Comparison of ENCODE assay signal across 26 cellular contexts in genomic region chr1:8329858-8330257, GRCh38. TPM values are rescaled to one million over a fixed set of nuclear protein-coding genes. Genes with fewer than 3 reads are reported as not detected.
"Had no signal": no experiment of that assay in that cellular context is flagged by ENCODE, and none has a peak within 500 bp of the region (broad histone marks: within the 10 kb centered on the region; RNA-seq: fewer than 3 reads in every experiment).

No MANE protein-coding gene starts in this region.

- H3K27me3 ChIP-seq: MG63 had no signal

- H3K4me1 Mint-ChIP-seq: activated CD4-positive, alpha-beta T cell treated with anti-CD3 and anti-CD28 coated beads, Interleukin-2, amount 10 ng/mL, durations not matched to agents 7 days and 5 days; activated naive CD8-positive, alpha-beta T cell treated with anti-CD3 and anti-CD28 coated beads, Interleukin-2, amount 50 U/mL, for 24 hours; brain had no signal

- H3K4me3 Mint-ChIP-seq: activated CD4-positive, alpha-beta memory T cell treated with anti-CD3 and anti-CD28 coated beads for 36 hours; activated CD4-positive, alpha-beta T cell treated with anti-CD3 and anti-CD28 coated beads, Interleukin-2, amount 10 ng/mL, durations not matched to agents 7 days and 5 days; activated naive CD8-positive, alpha-beta T cell treated with anti-CD3 and anti-CD28 coated beads, Interleukin-2, amount 50 U/mL, for 24 hours; activated T-cell treated with anti-CD3 and anti-CD28 coated beads, Interleukin-2, amount 50 U/mL, for 4 hours; brain had no signal

- H3K9me3 ChIP-seq: MG63 had no signal

- DNase-seq: activated CD4-positive, alpha-beta memory T cell treated with anti-CD3 and anti-CD28 coated beads for 36 hours; activated CD4-positive, alpha-beta T cell treated with anti-CD3 and anti-CD28 coated beads, Interleukin-2, amount 10 ng/mL, durations not matched to agents 7 days and 5 days; activated CD4-positive, CD25-positive, alpha-beta regulatory T cell; activated CD8-positive, alpha-beta memory T cell treated with anti-CD3 and anti-CD28 coated beads for 24 hours; activated effector memory CD4-positive, alpha-beta T cell treated with anti-CD3 and anti-CD28 coated beads, Interleukin-2, amount 50 U/mL, for 16 hours; activated naive CD4-positive, alpha-beta T cell treated with Interleukin-2 at 50 U/mL for 16 hours; activated naive CD8-positive, alpha-beta T cell treated with anti-CD3 and anti-CD28 coated beads, Interleukin-2, amount 50 U/mL, for 24 hours; activated T-cell treated with anti-CD3 and anti-CD28 coated beads, Interleukin-2, amount 50 U/mL, for 4 hours; amniotic stem cell; KG1; MV-4-11; NCI-H1105; NCI-H1436; NCI-H1694 treated with DMSO at 0.1 percent for 48 hours; NCI-H2029 treated with DMSO at 0.1 percent for 48 hours; NCI-H345; NCI-H510A; NCI-H526 treated with DMSO at 0.1 percent for 48 hours; NCI-H82; T-helper 1 cell had no signal

- H3K36me3 Mint-ChIP-seq: activated CD4-positive, alpha-beta memory T cell treated with anti-CD3 and anti-CD28 coated beads for 36 hours; activated naive CD4-positive, alpha-beta T cell treated with anti-CD3 and anti-CD28 coated beads, Interleukin-2, amount 50 U/mL, for 72 hours had no signal

- H3K36me3 ChIP-seq: MG63 had no signal

- H3K4me3 ChIP-seq: MG63, SK-N-MC had no signal

- H3K9me3 Mint-ChIP-seq: activated CD4-positive, alpha-beta memory T cell treated with anti-CD3 and anti-CD28 coated beads for 36 hours; activated CD4-positive, alpha-beta T cell treated with anti-CD3 and anti-CD28 coated beads, Interleukin-2, amount 10 ng/mL, durations not matched to agents 7 days and 5 days; activated naive CD4-positive, alpha-beta T cell treated with anti-CD3 and anti-CD28 coated beads, Interleukin-2, amount 50 U/mL, for 72 hours; activated naive CD8-positive, alpha-beta T cell treated with anti-CD3 and anti-CD28 coated beads, Interleukin-2, amount 50 U/mL, for 24 hours; activated T-cell treated with anti-CD3 and anti-CD28 coated beads, Interleukin-2, amount 50 U/mL, for 4 hours; brain had no signal

- H3K27ac ChIP-seq: SK-N-MC, VCaP had no signal

- H3K27ac Mint-ChIP-seq: activated CD4-positive, alpha-beta memory T cell treated with anti-CD3 and anti-CD28 coated beads for 36 hours; activated CD4-positive, alpha-beta T cell treated with anti-CD3 and anti-CD28 coated beads, Interleukin-2, amount 10 ng/mL, durations not matched to agents 7 days and 5 days; activated naive CD8-positive, alpha-beta T cell treated with anti-CD3 and anti-CD28 coated beads, Interleukin-2, amount 50 U/mL, for 24 hours; brain had no signal

- H3K27me3 Mint-ChIP-seq: activated CD4-positive, alpha-beta memory T cell treated with anti-CD3 and anti-CD28 coated beads for 36 hours; activated CD4-positive, alpha-beta T cell treated with anti-CD3 and anti-CD28 coated beads, Interleukin-2, amount 10 ng/mL, durations not matched to agents 7 days and 5 days; activated naive CD8-positive, alpha-beta T cell treated with anti-CD3 and anti-CD28 coated beads, Interleukin-2, amount 50 U/mL, for 24 hours; brain had no signal

RNA-seq across cellular contexts. Expression of gene SLC45A1, which starts 11.9 kb away (rescaled TPM):
- total RNA-seq: OCI-LY7 had no signal
